Comparison of ENCODE assay signal across 8 cellular contexts in the genomic region with DNA sequence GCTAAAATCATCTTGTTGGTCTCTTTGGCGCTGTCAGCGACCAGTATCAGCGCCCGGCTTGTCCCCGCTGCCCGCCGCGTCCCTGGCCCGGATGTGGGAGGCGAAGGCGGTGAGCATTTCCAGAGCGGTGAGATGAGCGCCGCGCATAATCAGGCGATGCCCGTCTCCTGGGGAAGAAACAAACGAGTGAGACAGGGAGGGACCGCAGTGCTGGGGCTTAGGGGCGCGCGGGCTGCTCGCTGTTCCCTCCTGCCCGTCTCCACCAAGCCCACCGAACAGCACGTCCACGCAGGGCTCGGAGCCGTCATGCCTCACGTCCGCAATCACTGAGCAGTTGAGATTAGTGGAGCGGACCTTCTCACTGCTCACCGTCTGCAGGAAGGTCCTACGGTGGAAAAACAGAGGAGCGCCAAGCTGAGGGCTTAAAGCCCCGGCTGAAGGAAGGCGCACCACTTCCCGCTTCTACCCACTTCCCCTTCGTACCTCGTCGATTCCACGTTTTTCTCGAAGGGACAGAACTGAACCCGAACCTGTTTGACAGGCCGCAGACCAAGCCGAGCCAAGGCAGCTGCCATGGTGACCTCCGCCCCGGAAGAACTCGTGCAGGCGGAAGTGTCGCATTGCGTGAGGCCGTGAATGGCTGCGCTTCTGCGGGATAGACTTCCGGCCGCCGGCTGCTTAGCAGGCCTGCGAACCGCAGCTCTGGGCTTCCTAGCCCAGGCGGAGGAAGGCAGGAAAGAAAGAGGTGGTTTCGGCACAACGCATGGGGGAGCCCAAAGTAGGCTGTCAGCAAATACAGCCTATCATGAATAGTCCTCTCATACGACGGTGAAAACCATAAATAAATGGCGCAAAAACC. TPM values are rescaled to one million over a fixed set of nuclear protein-coding genes. Genes with fewer than 3 reads are reported as not detected.
DNase-seq lines count a peak whose midpoint lies in the region; ATAC-seq and TF ChIP-seq lines count a peak whose summit lies in the region.

A gene (minus strand): TSS at position 595 of the 859 bp plus-strand sequence. CDS start 20 bp downstream, at position 575.

- H3K27me3 Mint-ChIP-seq in CD8-positive, alpha-beta T cell (ENCODE audit: low read depth) = no peaks in the 10 kb centered on the region
- no peaks in the 10 kb centered on the region for H3K27me3 Mint-ChIP-seq in effector memory CD8-positive, alpha-beta T cell

- peak within 1 kb of the TSS; percentile 98 to 100 for H3K18ac ChIP-seq in mesenchymal stem cell (ENCODE audit: low read depth in 1 of 2, low read length in 2 of 2)

- H3K27me3 ChIP-seq in CD8-positive, alpha-beta T cell (ENCODE audit: insufficient read depth, low read length) = no peaks in the 10 kb centered on the region
- no peaks in the 10 kb centered on the region for H3K27me3 ChIP-seq in HL-60 (ENCODE audit: insufficient read depth, poor library complexity, severe bottlenecking)
- H3K27me3 ChIP-seq in mesenchymal stem cell (ENCODE audit: control insufficient read depth in 1 of 2, insufficient read depth in 1 of 2, low read length in 2 of 2) = no peaks in the 10 kb centered on the region

- H3K79me1 ChIP-seq in mesenchymal stem cell (replicated peaks; ENCODE audit: low read length, poor library complexity, severe bottlenecking) = peaks cover 6% of the 10 kb centered on the region

- ATAC-seq in CD8-positive, alpha-beta T cell = peak; percentile 89
- peak; percentile 89 for ATAC-seq in GM19455 (IDR thresholded peaks at IDR 0.05; ENCODE audit: unreplicated experiment)
- ATAC-seq in effector memory CD8-positive, alpha-beta T cell (replicated peaks) = peak; percentile 95

- peak within 1 kb of the TSS; percentile 97 for H3K4me3 Mint-ChIP-seq in CD8-positive, alpha-beta T cell
- H3K4me3 Mint-ChIP-seq in effector memory CD8-positive, alpha-beta T cell = peak within 1 kb of the TSS; percentile 88 to 97

- peaks cover 23% of the 10 kb centered on the region for H3K4me1 Mint-ChIP-seq in CD8-positive, alpha-beta T cell (ENCODE audit: low read depth)
- peaks cover 18% of the 10 kb centered on the region in 2 donors for H3K4me1 Mint-ChIP-seq in effector memory CD8-positive, alpha-beta T cell (ENCODE audit: low read depth in 2 of 2)

- TF ChIP-seq CTCF in CD8-positive, alpha-beta T cell (IDR thresholded peaks at IDR 0.05) = no peak
- no peak for TF ChIP-seq CTCF in HL-60 (IDR thresholded peaks at IDR 0.05; ENCODE audit: insufficient read depth, low read length)

- H2BK12ac ChIP-seq in mesenchymal stem cell (ENCODE audit: low read length in 2 of 2) = peak within 1 kb of the TSS in 1 of 2 experiments; percentile 33

- H3K36me3 Mint-ChIP-seq in CD8-positive, alpha-beta T cell = peaks cover 34% of the 10 kb centered on the region
- peaks cover 41% of the 10 kb centered on the region for H3K36me3 Mint-ChIP-seq in effector memory CD8-positive, alpha-beta T cell (ENCODE audit: insufficient read depth)

- H3K4me1 ChIP-seq in CD8-positive, alpha-beta T cell (ENCODE audit: insufficient read depth, low read length) = peaks cover 21% of the 10 kb centered on the region
- peaks cover 11% of the 10 kb centered on the region for H3K4me1 ChIP-seq in mesenchymal stem cell (ENCODE audit: control insufficient read depth, insufficient read depth, low read depth, low read length)

- peak within 1 kb of the TSS; percentile 98 for H4K8ac ChIP-seq in mesenchymal stem cell (ENCODE audit: low read length)

- H3K4me3 ChIP-seq in CD8-positive, alpha-beta T cell (ENCODE audit: low read depth, low read length) = peak within 1 kb of the TSS; percentile 69
- H3K4me3 ChIP-seq in HL-60 (replicated peaks; ENCODE audit: insufficient read depth, low read length) (peak within 1 kb of the TSS; percentile 76), mesenchymal stem cell (ENCODE audit: insufficient read depth in 1 of 2, low read depth in 1 of 2, low read length in 2 of 2) (peak within 1 kb of the TSS; percentile 79 to 89)

- H2BK15ac ChIP-seq in mesenchymal stem cell (ENCODE audit: low read depth, poor library complexity, severe bottlenecking) = no peak within 1 kb of the TSS

- H4K91ac ChIP-seq in mesenchymal stem cell (ENCODE audit: low read length) = peak within 1 kb of the TSS; percentile 88

- peak within 1 kb of the TSS; percentile 99 for H3K27ac Mint-ChIP-seq in CD8-positive, alpha-beta T cell
- H3K27ac Mint-ChIP-seq in effector memory CD8-positive, alpha-beta T cell = peak within 1 kb of the TSS; percentile 96 to 99

- intact Hi-C loops in CD8-positive, alpha-beta T cell (cut with DNase I, micrococcal nuclease) = loop anchor here (1.0 kb wide), 6 partner anchors 11 to 57 kb away; a partner anchor contains a TSS

- H3K4me2 ChIP-seq in mesenchymal stem cell (ENCODE audit: low read length, poor library complexity, severe bottlenecking) = peak within 1 kb of the TSS; percentile 89

- H2BK120ac ChIP-seq in mesenchymal stem cell (ENCODE audit: low read depth, low read length) = no peak within 1 kb of the TSS

- CTCF ChIA-PET in CD8-positive, alpha-beta T cell (lab: Charles Lee) = interaction anchor here (1.0 to 2.3 kb wide), 6 partner anchors 10 to 114 kb away, joined by 3 to 16 read pairs (median 4); a partner anchor contains a TSS

- no peaks in the 10 kb centered on the region for H3K9me3 ChIP-seq in CD8-positive, alpha-beta T cell (ENCODE audit: low read length)
- H3K9me3 ChIP-seq in mesenchymal stem cell (ENCODE audit: control insufficient read depth, low read length) = no peaks in the 10 kb centered on the region

- under 1% methylated on average over 66 of the region's 66 CpGs for WGBS in mesenchymal stem cell

- H3K23ac ChIP-seq in mesenchymal stem cell (ENCODE audit: low read length in 2 of 2) = peak within 1 kb of the TSS in 1 of 2 experiments; percentile 100

- POLR2A ChIA-PET in CD8-positive, alpha-beta T cell (lab: Charles Lee) = interaction anchor here (0.7 to 4.0 kb wide), 14 partner anchors 8 to 723 kb away, joined by 3 to 110 read pairs (median 4); a partner anchor contains a TSS

- peak within 1 kb of the TSS; percentile 86 for H3K9ac ChIP-seq in mesenchymal stem cell (ENCODE audit: low read length)

- DNase-seq in CD8-positive, alpha-beta T cell = peak; percentile 90 to 99 (median 97)
- DNase-seq in HL-60 (ENCODE audit: low read depth in 1 of 2, low spot score in 1 of 2) (peak; percentile 96 to 97), NOMO-1 treated with dmso at 0.1 percent for 144 hours (lab: John Stamatoyannopoulos, UW; ENCODE audit: unreplicated experiment) (peak; percentile 91), mesenchymal stem cell (peak; percentile 96)
- peak; percentile 89 to 91 for DNase-seq in activated CD8-positive, alpha-beta memory T cell treated with anti-CD3 and anti-CD28 coated beads for 4 hours (ENCODE audit: low read depth in 2 of 2)
- DNase-seq in effector memory CD8-positive, alpha-beta T cell = peak; percentile 96 to 98 (median 97)
- peak; percentile 87 for DNase-seq in stimulated activated CD8-positive, alpha-beta memory T cell treated with anti-CD3 and anti-CD28 coated beads, Interleukin-12 subunit alpha, Interleukin-12 subunit beta, amount 100 ng/mL, for 24 hours (ENCODE audit: extremely low read depth)

- H3K14ac ChIP-seq in mesenchymal stem cell (ENCODE audit: low read length in 2 of 2) = peak within 1 kb of the TSS in 1 of 2 experiments; percentile 100

- no peaks in the 10 kb centered on the region for H3K9me3 Mint-ChIP-seq in CD8-positive, alpha-beta T cell
- no peaks in the 10 kb centered on the region for H3K9me3 Mint-ChIP-seq in effector memory CD8-positive, alpha-beta T cell

- peak within 1 kb of the TSS; percentile 94 for H2AFZ ChIP-seq in mesenchymal stem cell (ENCODE audit: low read depth, low read length)

- peak within 1 kb of the TSS; percentile 78 for H2AK5ac ChIP-seq in mesenchymal stem cell (ENCODE audit: low read length, severe bottlenecking)

- H2BK5ac ChIP-seq in mesenchymal stem cell (ENCODE audit: low read depth, low read length, poor library complexity, severe bottlenecking) = no peak within 1 kb of the TSS

- peak within 1 kb of the TSS; percentile 73 to 99 for H3K4ac ChIP-seq in mesenchymal stem cell (ENCODE audit: low read depth in 1 of 2, low read length in 2 of 2)

- H3K27ac ChIP-seq in CD8-positive, alpha-beta T cell (ENCODE audit: low read depth, low read length) = peak within 1 kb of the TSS; percentile 78
- H3K27ac ChIP-seq in HL-60 (replicated peaks) (peak within 1 kb of the TSS; percentile 82), mesenchymal stem cell (ENCODE audit: low read length, poor library complexity, severe bottlenecking) (peak within 1 kb of the TSS; percentile 95)

- peaks cover 19% of the 10 kb centered on the region for H3K36me3 ChIP-seq in CD8-positive, alpha-beta T cell (ENCODE audit: insufficient read depth, low read length)
- H3K36me3 ChIP-seq in mesenchymal stem cell (ENCODE audit: control insufficient read depth in 1 of 2, insufficient read depth in 2 of 2, low read depth in 1 of 2, low read length in 2 of 2) = peaks cover 23 to 29% of the 10 kb centered on the region in 2 experiments

RNA-seq across cellular contexts. Expression of the gene that starts here (rescaled TPM):
- total RNA-seq in CD8-positive, alpha-beta T cell = 10 to 100 TPM; 48.6 to 59.0 TPM
- polyA plus RNA-seq in mesenchymal stem cell (2013, experiment 1 of 2) = 124 TPM
- polyA plus RNA-seq in mesenchymal stem cell (2013, experiment 2 of 2) = 133 TPM

Comparison
In these comparisons a context has a peak if more than half of its experiments do, and no peak if none do; other contexts are left out.
1. Peak in every context shown above with its lines: DNase-seq, ATAC-seq, H3K4me3 ChIP-seq and H3K27ac ChIP-seq.